ENCODE assay signal across 1 cellular context in the genomic region with DNA sequence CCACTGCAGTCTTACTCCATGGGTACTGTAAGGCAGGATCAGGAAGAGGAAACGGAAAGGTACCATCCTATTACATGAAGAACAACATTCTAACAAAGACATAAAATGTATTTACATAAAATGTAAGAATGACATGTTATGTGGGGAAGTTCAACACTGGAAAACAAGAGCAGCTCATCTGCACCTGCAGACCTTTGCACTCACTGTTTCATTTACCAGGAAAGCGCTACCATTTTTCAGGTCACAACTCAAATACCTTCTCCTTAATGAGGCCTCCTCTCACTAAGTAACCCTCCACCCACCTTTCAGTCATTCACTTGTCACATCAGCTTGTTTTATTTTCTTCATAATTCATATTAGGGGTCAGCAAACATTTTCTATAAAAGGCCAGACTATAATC.
TF ChIP-seq lines count a peak whose summit lies in the region.

No MANE protein-coding gene starts in this region.

TF ChIP-seq in SK-N-SH, 30 proteins besides CTCF, POLR2A, EP300 and RAD21:
- TF ChIP-seq GATA2 (CRISPR knock-in tag; IDR thresholded peaks at IDR 0.05) (no peak), ELF1 (IDR thresholded peaks at IDR 0.05) (no peak), SIN3A (IDR thresholded peaks at IDR 0.05; ENCODE audit: borderline replicate concordance, low read depth, low read length) (no peak), FOSL2 (IDR thresholded peaks at IDR 0.05; ENCODE audit: borderline replicate concordance, low read depth) (no peak), POLR2AphosphoS5 (IDR thresholded peaks at IDR 0.05; ENCODE audit: low read depth, low read length) (no peak), TCF12 (IDR thresholded peaks at IDR 0.05) (no peak), NRF1 (IDR thresholded peaks at IDR 0.05; ENCODE audit: low read depth, low read length) (no peak), RCOR1 (IDR thresholded peaks at IDR 0.05; ENCODE audit: low read length) (no peak), RXRA (IDR thresholded peaks at IDR 0.05; ENCODE audit: borderline replicate concordance, low read depth) (no peak), GABPA (IDR thresholded peaks at IDR 0.05; ENCODE audit: low read depth) (no peak), RFX5 (IDR thresholded peaks at IDR 0.05; ENCODE audit: low read length) (no peak), MEF2A (IDR thresholded peaks at IDR 0.05; ENCODE audit: borderline replicate concordance, low read depth) (no peak)
- TF ChIP-seq, protein P1, sequence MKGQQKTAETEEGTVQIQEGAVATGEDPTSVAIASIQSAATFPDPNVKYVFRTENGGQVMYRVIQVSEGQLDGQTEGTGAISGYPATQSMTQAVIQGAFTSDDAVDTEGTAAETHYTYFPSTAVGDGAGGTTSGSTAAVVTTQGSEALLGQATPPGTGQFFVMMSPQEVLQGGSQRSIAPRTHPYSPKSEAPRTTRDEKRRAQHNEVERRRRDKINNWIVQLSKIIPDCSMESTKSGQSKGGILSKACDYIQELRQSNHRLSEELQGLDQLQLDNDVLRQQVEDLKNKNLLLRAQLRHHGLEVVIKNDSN (IDR thresholded peaks at IDR 0.05; ENCODE audit: borderline replicate concordance, low read depth), result no peak
- TF ChIP-seq, protein P2, sequence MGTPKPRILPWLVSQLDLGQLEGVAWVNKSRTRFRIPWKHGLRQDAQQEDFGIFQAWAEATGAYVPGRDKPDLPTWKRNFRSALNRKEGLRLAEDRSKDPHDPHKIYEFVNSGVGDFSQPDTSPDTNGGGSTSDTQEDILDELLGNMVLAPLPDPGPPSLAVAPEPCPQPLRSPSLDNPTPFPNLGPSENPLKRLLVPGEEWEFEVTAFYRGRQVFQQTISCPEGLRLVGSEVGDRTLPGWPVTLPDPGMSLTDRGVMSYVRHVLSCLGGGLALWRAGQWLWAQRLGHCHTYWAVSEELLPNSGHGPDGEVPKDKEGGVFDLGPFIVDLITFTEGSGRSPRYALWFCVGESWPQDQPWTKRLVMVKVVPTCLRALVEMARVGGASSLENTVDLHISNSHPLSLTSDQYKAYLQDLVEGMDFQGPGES (IDR thresholded peaks at IDR 0.05; ENCODE audit: low read depth, low read length), result no peak
- TF ChIP-seq, protein P3, sequence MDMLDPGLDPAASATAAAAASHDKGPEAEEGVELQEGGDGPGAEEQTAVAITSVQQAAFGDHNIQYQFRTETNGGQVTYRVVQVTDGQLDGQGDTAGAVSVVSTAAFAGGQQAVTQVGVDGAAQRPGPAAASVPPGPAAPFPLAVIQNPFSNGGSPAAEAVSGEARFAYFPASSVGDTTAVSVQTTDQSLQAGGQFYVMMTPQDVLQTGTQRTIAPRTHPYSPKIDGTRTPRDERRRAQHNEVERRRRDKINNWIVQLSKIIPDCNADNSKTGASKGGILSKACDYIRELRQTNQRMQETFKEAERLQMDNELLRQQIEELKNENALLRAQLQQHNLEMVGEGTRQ (IDR thresholded peaks at IDR 0.05; ENCODE audit: borderline replicate concordance, low read depth, low read length), result no peak
- TF ChIP-seq, protein P4, sequence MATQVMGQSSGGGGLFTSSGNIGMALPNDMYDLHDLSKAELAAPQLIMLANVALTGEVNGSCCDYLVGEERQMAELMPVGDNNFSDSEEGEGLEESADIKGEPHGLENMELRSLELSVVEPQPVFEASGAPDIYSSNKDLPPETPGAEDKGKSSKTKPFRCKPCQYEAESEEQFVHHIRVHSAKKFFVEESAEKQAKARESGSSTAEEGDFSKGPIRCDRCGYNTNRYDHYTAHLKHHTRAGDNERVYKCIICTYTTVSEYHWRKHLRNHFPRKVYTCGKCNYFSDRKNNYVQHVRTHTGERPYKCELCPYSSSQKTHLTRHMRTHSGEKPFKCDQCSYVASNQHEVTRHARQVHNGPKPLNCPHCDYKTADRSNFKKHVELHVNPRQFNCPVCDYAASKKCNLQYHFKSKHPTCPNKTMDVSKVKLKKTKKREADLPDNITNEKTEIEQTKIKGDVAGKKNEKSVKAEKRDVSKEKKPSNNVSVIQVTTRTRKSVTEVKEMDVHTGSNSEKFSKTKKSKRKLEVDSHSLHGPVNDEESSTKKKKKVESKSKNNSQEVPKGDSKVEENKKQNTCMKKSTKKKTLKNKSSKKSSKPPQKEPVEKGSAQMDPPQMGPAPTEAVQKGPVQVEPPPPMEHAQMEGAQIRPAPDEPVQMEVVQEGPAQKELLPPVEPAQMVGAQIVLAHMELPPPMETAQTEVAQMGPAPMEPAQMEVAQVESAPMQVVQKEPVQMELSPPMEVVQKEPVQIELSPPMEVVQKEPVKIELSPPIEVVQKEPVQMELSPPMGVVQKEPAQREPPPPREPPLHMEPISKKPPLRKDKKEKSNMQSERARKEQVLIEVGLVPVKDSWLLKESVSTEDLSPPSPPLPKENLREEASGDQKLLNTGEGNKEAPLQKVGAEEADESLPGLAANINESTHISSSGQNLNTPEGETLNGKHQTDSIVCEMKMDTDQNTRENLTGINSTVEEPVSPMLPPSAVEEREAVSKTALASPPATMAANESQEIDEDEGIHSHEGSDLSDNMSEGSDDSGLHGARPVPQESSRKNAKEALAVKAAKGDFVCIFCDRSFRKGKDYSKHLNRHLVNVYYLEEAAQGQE (IDR thresholded peaks at IDR 0.05; ENCODE audit: low read depth, low read length), result no peak
